9 cellular contexts compared by ENCODE assay signal in genomic region chr7:27169658-27170493, GRCh38. TPM values are rescaled to one million over a fixed set of nuclear protein-coding genes. Genes with fewer than 3 reads are reported as not detected.
A peak's percentile ranks its signal among the peaks of the same experiment; 100 is the strongest.
DNase-seq lines count a peak whose midpoint lies in the region; TF ChIP-seq lines count a peak whose summit lies in the region.
"Had no signal": no experiment of that assay in that cellular context is flagged by ENCODE, and none has a peak within 500 bp of the region (broad histone marks: within the 10 kb centered on the region; RNA-seq: fewer than 3 reads in every experiment).

No MANE protein-coding gene starts in this region.

- no peaks in the 10 kb centered on the region for H3K36me3 ChIP-seq in mesodermal cell (ENCODE audit: control insufficient read depth, insufficient read depth, low read length)

- H2BK12ac ChIP-seq in H9 (ENCODE audit: insufficient read length, low read depth, low read length), result no peak overlapping the region

- H4K20me1 ChIP-seq in H9 (ENCODE audit: control insufficient read depth, insufficient read depth, insufficient read length), result no peaks in the 10 kb centered on the region

- H3K4me3 ChIP-seq in AG04449 (ENCODE audit: low read depth, low read length), result peak overlapping the region; percentile 75
- H3K4me3 ChIP-seq in mesodermal cell (ENCODE audit: extremely low read depth, insufficient read depth, low read length, poor library complexity, severe bottlenecking), result peak overlapping the region; percentile 23

- H3K4me1 ChIP-seq in H9 (ENCODE audit: insufficient read depth, low read length) (no peaks in the 10 kb centered on the region), mesodermal cell (ENCODE audit: control insufficient read depth, insufficient read depth, low read length, poor library complexity, severe bottlenecking) (peaks cover 5% of the 10 kb centered on the region)

- no peak overlapping the region for H3K27ac ChIP-seq in H9 (ENCODE audit: insufficient read length, low read depth, low read length)
- no peak overlapping the region for H3K27ac ChIP-seq in mesodermal cell (ENCODE audit: low read depth, low read length, severe bottlenecking)

- in situ Hi-C loops in GM13977 (cut with MboI; ENCODE audit: low pct_unique_long_range_greater_than_20kb, low sequenced_read_pairs, unreplicated experiment), result loop anchor here (10.0 to 25.0 kb wide), 2 partner anchors 808 to 1315 kb away; no protein-coding TSS in a partner anchor

- peaks cover 97% of the 10 kb centered on the region for H3K27me3 ChIP-seq in H9 (ENCODE audit: insufficient read depth, low read length)

- H3K4ac ChIP-seq in H9 (ENCODE audit: low read depth, low read length), result no peak overlapping the region

- no peak overlapping the region for H4K8ac ChIP-seq in H9 (replicated peaks; ENCODE audit: insufficient read length, low read depth, low read length)

- H2BK15ac ChIP-seq in H9 (ENCODE audit: low read depth, low read length), result no peak overlapping the region; the same call in 1 of the 2 replicates

- H3K27me3 Mint-ChIP-seq in H9 (ENCODE audit: low read depth), result peaks cover 98% of the 10 kb centered on the region
- H3K27me3 Mint-ChIP-seq in activated CD4-positive, alpha-beta memory T cell treated with anti-CD3 and anti-CD28 coated beads, Interleukin-2, amount 10 ng/mL, durations not matched to agents 7 days and 5 days, result peaks cover 71% of the 10 kb centered on the region

- H3K9ac ChIP-seq in H9 (ENCODE audit: extremely low read depth, insufficient read length, low read length), result no peak overlapping the region

- H4K91ac ChIP-seq in H9 (ENCODE audit: insufficient read length, low read depth, low read length), result no peak overlapping the region

- H3K4me2 ChIP-seq in H9 (ENCODE audit: insufficient read depth, insufficient read length, low read length), result no peak overlapping the region

- H2AK5ac ChIP-seq in H9 (ENCODE audit: insufficient read length, low read length), result no peak overlapping the region

- H3K14ac ChIP-seq in H9 (ENCODE audit: insufficient read depth, low read length), result no peak overlapping the region

- H2BK5ac ChIP-seq in H9 (ENCODE audit: insufficient read length, low read length), result no peak overlapping the region

- peaks cover 6 to 28% of the 10 kb centered on the region in 2 experiments for H3K9me3 Mint-ChIP-seq in H9
- H3K9me3 Mint-ChIP-seq in activated CD4-positive, alpha-beta memory T cell treated with anti-CD3 and anti-CD28 coated beads, Interleukin-2, amount 10 ng/mL, durations not matched to agents 7 days and 5 days, result no peaks in the 10 kb centered on the region

- no peak overlapping the region for H2AFZ ChIP-seq in H9 (ENCODE audit: low read length)

- H3K4me1 Mint-ChIP-seq in H9, result peaks cover 0 to 6% of the 10 kb centered on the region in 2 experiments; a peak in 2 of 4 replicates
- H3K4me1 Mint-ChIP-seq in activated CD4-positive, alpha-beta memory T cell treated with anti-CD3 and anti-CD28 coated beads, Interleukin-2, amount 10 ng/mL, durations not matched to agents 7 days and 5 days, result peaks cover 15% of the 10 kb centered on the region

- POLR2A ChIA-PET in AG04449 (lab: Yijun Ruan, JAX), result interaction anchor here (1.1 to 4.2 kb wide), 2 partner anchors 9 to 11 kb away, joined by 4 to 53 read pairs; no protein-coding TSS in a partner anchor
- POLR2A ChIA-PET in activated CD4-positive, alpha-beta memory T cell treated with anti-CD3 and anti-CD28 coated beads, Interleukin-2, amount 10 ng/mL, durations not matched to agents 7 days and 5 days (lab: Charles Lee), result no interaction called here

- no peak overlapping the region for H4K5ac ChIP-seq in H9 (ENCODE audit: insufficient read length, low read depth, low read length)

- WGBS in H9 (ENCODE audit: extremely low coverage, insufficient read length, low lambda C conversion rate), result no CpG with 5 or more reads among the region's 49 CpGs
- WGBS in mesodermal cell (ENCODE audit: insufficient coverage in 2 of 2), 2 experiments, result 1 to 3% methylated on average over 26 to 28 of the region's 49 CpGs

- no peaks in the 10 kb centered on the region for H3K79me1 ChIP-seq in H9 (ENCODE audit: insufficient read depth, low read depth, low read length, poor library complexity, severe bottlenecking)

- H3K4me3 Mint-ChIP-seq in H9, result 0 out of 5 replicates have a peak overlapping the region, but pooled peaks of 1 of the 2 experiments have one; percentile 40
- no peak overlapping the region for H3K4me3 Mint-ChIP-seq in activated CD4-positive, alpha-beta memory T cell treated with anti-CD3 and anti-CD28 coated beads, Interleukin-2, amount 10 ng/mL, durations not matched to agents 7 days and 5 days

- no peak for TF ChIP-seq CTCF in AG04449 (IDR thresholded peaks at IDR 0.05; ENCODE audit: insufficient read depth, low read length, missing control alignments)
- no peak for TF ChIP-seq CTCF in H9 (conservative IDR thresholded peaks at IDR 0.05)
- TF ChIP-seq CTCF in GM13977 (IDR thresholded peaks at IDR 0.05; ENCODE audit: extremely low read depth, insufficient read depth, missing control alignments), result no peak

- no peaks in the 10 kb centered on the region for H3K9me3 ChIP-seq in H9 (ENCODE audit: control insufficient read depth, low read depth, low read length)
- H3K9me3 ChIP-seq in mesodermal cell (ENCODE audit: control insufficient read depth, low read length), result no peaks in the 10 kb centered on the region

- no peak overlapping the region for H2BK120ac ChIP-seq in H9 (ENCODE audit: low read depth, low read length, poor library complexity, severe bottlenecking)

- H3K23me2 ChIP-seq in H9 (ENCODE audit: insufficient read length, low read depth, low read length, poor library complexity, severe bottlenecking), result no peaks in the 10 kb centered on the region

- CTCF ChIA-PET in AG04449 (lab: Yijun Ruan, JAX), result interaction anchor here (0.9 to 5.3 kb wide), 5 partner anchors 9 to 1314 kb away, joined by 3 to 48 read pairs (median 4); no protein-coding TSS in a partner anchor
- CTCF ChIA-PET in activated CD4-positive, alpha-beta memory T cell treated with anti-CD3 and anti-CD28 coated beads, Interleukin-2, amount 10 ng/mL, durations not matched to agents 7 days and 5 days (lab: Charles Lee), result interaction anchor here (0.9 to 2.2 kb wide), 2 partner anchors 9 to 19 kb away, joined by 3 to 6 read pairs; no protein-coding TSS in a partner anchor

- no peaks in the 10 kb centered on the region; a peak in 1 of 7 replicates for H3K36me3 Mint-ChIP-seq in H9 (ENCODE audit: insufficient read depth in 1 of 3, low read depth in 3 of 3)
- no peaks in the 10 kb centered on the region for H3K36me3 Mint-ChIP-seq in activated CD4-positive, alpha-beta memory T cell treated with anti-CD3 and anti-CD28 coated beads, Interleukin-2, amount 10 ng/mL, durations not matched to agents 7 days and 5 days (ENCODE audit: low read depth)

- H3K79me2 ChIP-seq in H9 (ENCODE audit: insufficient read depth, low read length), result no peaks in the 10 kb centered on the region

- no peak overlapping the region for H2BK20ac ChIP-seq in H9 (ENCODE audit: low read depth, low read length, poor library complexity, severe bottlenecking)

- DNase-seq in AG04449 (ENCODE audit: low read depth, low spot score), result no peak
- DNase-seq in H9, result peak; percentile 69
- peak; percentile 44 for DNase-seq in UCSD-AML1 (lab: John Stamatoyannopoulos, UW; ENCODE audit: unreplicated experiment)
- no peak for DNase-seq in cortex of kidney (lab: John Stamatoyannopoulos, UW)
- DNase-seq in GM13977 (ENCODE audit: low spot score), result no peak
- DNase-seq in activated CD4-positive, alpha-beta memory T cell treated with anti-CD3 and anti-CD28 coated beads, Interleukin-2, amount 10 ng/mL, durations not matched to agents 7 days and 5 days, result no peak
- DNase-seq in GM19240 (ENCODE audit: insufficient read length, low spot score), result no peak

- no peak overlapping the region for H3K18ac ChIP-seq in H9 (ENCODE audit: insufficient read length, low read depth, low read length)

- H3K23ac ChIP-seq in H9 (ENCODE audit: insufficient read length, low read depth, low read length), result no peak overlapping the region

- no peak overlapping the region for H3T11ph ChIP-seq in H9 (ENCODE audit: low read length)

- no peak overlapping the region for H3K27ac Mint-ChIP-seq in H9
- H3K27ac Mint-ChIP-seq in activated CD4-positive, alpha-beta memory T cell treated with anti-CD3 and anti-CD28 coated beads, Interleukin-2, amount 10 ng/mL, durations not matched to agents 7 days and 5 days, result no peak overlapping the region

- no peak overlapping the region for H3K56ac ChIP-seq in H9 (ENCODE audit: insufficient read length, low read depth, low read length)

RNA-seq across cellular contexts. Expression of gene HOXA10, which starts 4.2 kb away (rescaled TPM):
- total RNA-seq in H9 (2021), result not detected in 2 replicates
- 5.6 TPM for polyA plus RNA-seq in mesodermal cell (2013, experiment 1 of 2)
- polyA plus RNA-seq in mesodermal cell (2013, experiment 2 of 2), result 6.2 TPM
- total RNA-seq in activated CD4-positive, alpha-beta memory T cell treated with anti-CD3 and anti-CD28 coated beads, Interleukin-2, amount 10 ng/mL, durations not matched to agents 7 days and 5 days, result not detected
- total RNA-seq: astrocyte had no signal

RNA-seq across cellular contexts. Expression of gene HOXA9, which starts 4.5 kb away (rescaled TPM):
- not detected in 2 replicates for total RNA-seq in H9 (2021)
- 11.6 TPM for polyA plus RNA-seq in mesodermal cell (2013, experiment 1 of 2)
- 11.2 TPM for polyA plus RNA-seq in mesodermal cell (2013, experiment 2 of 2)
- total RNA-seq in activated CD4-positive, alpha-beta memory T cell treated with anti-CD3 and anti-CD28 coated beads, Interleukin-2, amount 10 ng/mL, durations not matched to agents 7 days and 5 days, result not detected
- total RNA-seq: astrocyte had no signal

RNA-seq across cellular contexts. Expression of gene HOXA7, which starts 13.4 kb away (rescaled TPM):
- not detected in 2 replicates for total RNA-seq in H9 (2021)
- 2.8 TPM for polyA plus RNA-seq in mesodermal cell (2013, experiment 1 of 2)
- polyA plus RNA-seq in mesodermal cell (2013, experiment 2 of 2), result 3.2 TPM
- total RNA-seq in activated CD4-positive, alpha-beta memory T cell treated with anti-CD3 and anti-CD28 coated beads, Interleukin-2, amount 10 ng/mL, durations not matched to agents 7 days and 5 days, result not detected
- total RNA-seq: astrocyte had no signal

RNA-seq across cellular contexts. Expression of gene HOXA11, which starts 15.2 kb away (rescaled TPM):
- total RNA-seq in H9 (2021), result not detected in 2 replicates
- 2.0 TPM for polyA plus RNA-seq in mesodermal cell (2013, experiment 1 of 2)
- 1.8 TPM for polyA plus RNA-seq in mesodermal cell (2013, experiment 2 of 2)
- total RNA-seq in activated CD4-positive, alpha-beta memory T cell treated with anti-CD3 and anti-CD28 coated beads, Interleukin-2, amount 10 ng/mL, durations not matched to agents 7 days and 5 days, result not detected
- total RNA-seq: astrocyte had no signal

RNA-seq across cellular contexts. Expression of gene HOXA3, which starts 17.5 kb away (rescaled TPM):
- total RNA-seq in H9 (2021), result not detected in 2 replicates
- 7.0 TPM for polyA plus RNA-seq in mesodermal cell (2013, experiment 1 of 2)
- polyA plus RNA-seq in mesodermal cell (2013, experiment 2 of 2), result 5.9 TPM
- total RNA-seq in activated CD4-positive, alpha-beta memory T cell treated with anti-CD3 and anti-CD28 coated beads, Interleukin-2, amount 10 ng/mL, durations not matched to agents 7 days and 5 days, result not detected
- total RNA-seq: astrocyte had no signal

Comparison
In these comparisons a context has a peak if more than half of its experiments do, and no peak if none do; other contexts are left out.
1. DNase-seq: peak in H9 (single experiment) and UCSD-AML1 (single experiment); none in AG04449 (single experiment), cortex of kidney (single experiment), GM13977 (single experiment), activated CD4-positive, alpha-beta memory T cell treated with anti-CD3 and anti-CD28 coated beads, Interleukin-2, amount 10 ng/mL, durations not matched to agents 7 days and 5 days (single experiment) and GM19240 (single experiment).